8 cellular contexts compared by ENCODE assay signal in the genomic region with DNA sequence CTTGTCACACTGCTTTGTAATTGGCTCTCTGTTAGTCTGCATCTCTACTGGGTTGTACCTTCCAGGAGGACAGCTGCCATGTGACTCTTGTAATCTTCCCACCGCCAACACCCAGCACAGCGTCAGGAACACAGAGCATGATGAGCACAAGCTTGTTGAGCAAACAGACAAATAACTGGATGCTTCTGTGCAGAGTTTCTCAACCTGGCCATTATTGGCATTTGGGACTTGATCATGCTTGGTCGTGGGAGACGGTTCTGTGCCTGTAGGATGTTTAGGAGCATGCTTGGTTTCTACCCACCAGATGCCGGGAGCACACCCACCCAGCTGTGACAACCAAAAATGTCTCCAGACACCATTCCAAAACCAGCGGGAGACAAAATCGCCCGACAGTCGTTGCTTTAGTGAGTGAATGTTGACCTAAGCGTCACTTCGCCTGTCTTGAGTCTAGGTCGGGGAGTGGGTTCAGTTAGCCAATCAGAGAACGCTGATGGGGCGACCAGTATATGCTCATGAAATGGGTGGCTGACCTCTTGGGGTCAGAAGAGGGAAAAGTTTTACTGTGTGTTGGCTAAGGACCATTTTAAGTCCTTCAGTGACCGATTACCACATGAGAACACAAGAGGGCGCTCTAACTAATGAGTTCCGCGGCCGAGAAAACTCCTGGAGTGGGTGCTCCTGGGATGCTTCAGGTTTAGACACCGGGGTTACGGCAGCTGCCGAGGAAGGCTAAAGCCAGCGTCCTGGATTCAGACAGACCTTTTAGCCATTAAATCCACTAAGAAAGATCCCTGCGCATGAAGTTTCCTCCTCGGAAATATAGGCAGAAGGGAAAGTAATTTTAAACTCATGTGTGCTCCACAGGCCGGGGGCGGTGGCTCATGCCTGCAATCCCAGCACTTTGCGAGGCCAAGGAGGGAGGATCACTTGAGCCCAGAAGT. TPM values are rescaled to one million over a fixed set of nuclear protein-coding genes. Genes with fewer than 3 reads are reported as not detected.
DNase-seq lines count a peak whose midpoint lies in the region; ATAC-seq and TF ChIP-seq lines count a peak whose summit lies in the region.

No MANE protein-coding gene starts in this region.

- no peak for TF ChIP-seq EP300 in transverse colon (IDR thresholded peaks at IDR 0.05; ENCODE audit: low read depth)

- in situ Hi-C loops in transverse colon (cut with MboI; ENCODE audit: low pct_ligation_motif_present in 1 of 4, low pct_unique_long_range_greater_than_20kb in 1 of 4, low sequenced_read_pairs in 3 of 4), result loop anchor here (5.0 to 10.0 kb wide), 3 partner anchors 94 to 101 kb away; no protein-coding TSS in a partner anchor

- H3K9me3 ChIP-seq in transverse colon, result no peaks in the 10 kb centered on the region

- intact Hi-C loops in transverse colon (cut with DNase I; ENCODE audit: low total_unique reads), result loop anchor here (5.0 kb wide), 1 partner anchor 96 kb away; no protein-coding TSS in a partner anchor

- 39 to 80% methylated on average over 1 to 28 of the region's 28 CpGs for WGBS in transverse colon (ENCODE audit: low coverage in 1 of 2), 2 donors

- no peak for TF ChIP-seq POLR2A in transverse colon (IDR thresholded peaks at IDR 0.05)

- H3K27me3 ChIP-seq in transverse colon, result no peaks in the 10 kb centered on the region

- H3K36me3 ChIP-seq in transverse colon, result no peaks in the 10 kb centered on the region

- peak; percentile 79 for TF ChIP-seq CTCF in fibroblast of villous mesenchyme (IDR thresholded peaks at IDR 0.05; ENCODE audit: insufficient read depth, low read depth, low read length)
- peak in 1 of 3 donors; percentile 86 for TF ChIP-seq CTCF in omental fat pad (IDR thresholded peaks at IDR 0.05)
- peak; percentile 73 to 77 (median 75) for TF ChIP-seq CTCF in transverse colon (IDR thresholded peaks at IDR 0.05)

- peaks cover 0 to 2% (median 0%) of the 10 kb centered on the region in 4 donors for H3K4me1 ChIP-seq in transverse colon

- peak; percentile 87 for DNase-seq in DMS53 (lab: John Stamatoyannopoulos, UW)
- DNase-seq in LoVo (ENCODE audit: low spot score), result peak; percentile 80
- DNase-seq in RKO (ENCODE audit: low spot score), result peak; percentile 69
- DNase-seq in activated T-helper 1 cell treated with anti-CD3 and anti-CD28 coated beads, Interleukin-2, amount 50 U/mL, for 16 hours (ENCODE audit: low read depth in 1 of 2, low spot score in 1 of 2), result peak; percentile 20 to 30
- peak; percentile 84 for DNase-seq in fibroblast of villous mesenchyme (ENCODE audit: low read depth)
- DNase-seq in omental fat pad (ENCODE audit: low spot score), result no peak
- peak; percentile 60 for DNase-seq in transverse colon

- H3K27ac ChIP-seq in transverse colon, result no peak overlapping the region

- peak; percentile 55 for ATAC-seq in omental fat pad (ENCODE audit: low FRiP score)
- ATAC-seq in GM21515 (IDR thresholded peaks at IDR 0.05; ENCODE audit: unreplicated experiment), result no peak

- H3K4me3 ChIP-seq in fibroblast of villous mesenchyme (ENCODE audit: low read depth, low read length), result no peak overlapping the region
- H3K4me3 ChIP-seq in transverse colon, result no peak overlapping the region

RNA-seq across cellular contexts. Expression of gene TEX2, which starts 57.8 kb away (rescaled TPM):
- 38.0 and 45.8 TPM in 2 replicates for total RNA-seq in fibroblast of villous mesenchyme
- total RNA-seq in omental fat pad, result 100 to 1,000 TPM in 1 of 4 donors, 10 to 100 TPM in 3; 34.8 to 113 (median 85.2) TPM
- total RNA-seq in transverse colon, result 100 to 1,000 TPM in 1 of 4 donors, 10 to 100 TPM in 3; 12.3 to 137 (median 30.3) TPM
